ENCODE assay signal across 8 cellular contexts in genomic region chr6:169831450-169832246, GRCh38.
A peak's percentile ranks its signal among the peaks of the same experiment; 100 is the strongest.
DNase-seq lines count a peak whose midpoint lies in the region; ATAC-seq and TF ChIP-seq lines count a peak whose summit lies in the region.

No MANE protein-coding gene starts in this region.

- TF ChIP-seq CTCF in WI38 (IDR thresholded peaks at IDR 0.05; ENCODE audit: low read depth, low read length) = peak; percentile 86

- no peak overlapping the region for H3K4me3 ChIP-seq in WI38 (ENCODE audit: low read depth, low read length)

- peak; percentile 72 for ATAC-seq in GM21737 (IDR thresholded peaks at IDR 0.05; ENCODE audit: unreplicated experiment)
- ATAC-seq in HG03025 (IDR thresholded peaks at IDR 0.05; ENCODE audit: low FRiP score, unreplicated experiment) = no peak

- DNase-seq in COLO829 (ENCODE audit: low spot score) (peak; percentile 42), NCI-H187 (lab: John Stamatoyannopoulos, UW) (peak; percentile 40 to 70), brain pericyte (ENCODE audit: low read depth, low spot score) (peak; percentile 29), inferior parietal cortex (ENCODE audit: extremely low spot score) (peak; percentile 87)
- DNase-seq in stimulated activated CD4-positive, alpha-beta T cell treated with anti-CD3 and anti-CD28 coated beads, Interleukin-12 subunit alpha, Interleukin-12 subunit beta, amount 100 ng/mL, for 24 hours (ENCODE audit: low read depth in 2 of 2) = peak; percentile 50 to 69

Comparison
In these comparisons a context has a peak if more than half of its experiments do, and no peak if none do; other contexts are left out.
1. DNase-seq: peak in every context shown above with its lines; median percentile 87 in inferior parietal cortex; 60 in stimulated activated CD4-positive, alpha-beta T cell treated with anti-CD3 and anti-CD28 coated beads, Interleukin-12 subunit alpha, Interleukin-12 subunit beta, amount 100 ng/mL, for 24 hours; 55 in NCI-H187; 42 in COLO829; 29 in brain pericyte.